In the genomic region with DNA sequence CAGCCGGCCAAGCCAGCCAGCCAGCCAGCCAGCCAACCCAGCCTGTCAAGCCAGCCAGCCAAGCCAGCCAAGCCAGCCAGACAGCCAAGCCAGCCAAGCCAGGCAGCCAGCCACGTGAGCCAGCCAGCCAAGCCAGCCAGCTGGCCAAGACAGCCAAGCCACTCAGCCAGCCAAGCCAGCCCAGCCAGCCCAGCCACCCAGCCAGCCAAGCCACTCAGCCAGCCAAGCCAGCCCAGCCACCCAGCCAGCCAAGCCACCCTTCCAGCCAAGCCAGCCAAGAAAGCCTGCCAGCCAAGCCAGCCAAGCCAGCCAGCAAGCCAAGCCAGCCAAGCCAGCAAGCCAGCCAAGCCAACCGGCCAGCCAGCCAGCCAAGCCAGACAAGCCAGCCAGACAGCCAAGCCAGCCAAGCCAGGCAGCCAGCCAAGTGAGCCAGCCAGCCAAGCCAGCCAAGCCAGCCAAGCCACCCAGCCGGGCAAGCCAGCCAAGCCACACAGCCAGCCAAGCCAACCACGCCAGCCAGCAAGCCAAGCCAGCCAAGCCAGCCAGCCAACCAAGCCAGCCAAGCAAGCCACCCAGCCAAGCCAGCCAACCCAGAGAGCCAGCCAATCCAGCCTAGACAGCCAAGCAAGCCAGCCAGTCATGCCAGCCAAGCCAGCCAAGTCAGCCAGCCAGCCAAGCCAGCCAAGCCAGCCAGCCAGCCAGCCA, we compare ENCODE assay signal across 10 cellular contexts.
DNase-seq lines count a peak whose midpoint lies in the region; ATAC-seq and TF ChIP-seq lines count a peak whose summit lies in the region.
"Had no signal": no experiment of that assay in that cellular context is flagged by ENCODE, and none has a peak within 500 bp of the region (broad histone marks: within the 10 kb centered on the region; RNA-seq: fewer than 3 reads in every experiment).

No MANE protein-coding gene starts in this region.

- no peak overlapping the region for H3K4me3 ChIP-seq in coronary artery
- no peak overlapping the region for H3K4me3 ChIP-seq in mucosa of descending colon

- intact Hi-C loops in mucosa of descending colon (cut with DNase I, micrococcal nuclease): no loop called here

- no peaks in the 10 kb centered on the region for H3K4me1 ChIP-seq in mucosa of descending colon (ENCODE audit: low read depth)

- DNase-seq in stimulated activated CD4-positive, alpha-beta T cell treated with anti-CD3 and anti-CD28 coated beads, Interleukin-4, amount 100 ng/mL, for 24 hours: peak; percentile 66
- DNase-seq in stimulated activated CD4-positive, alpha-beta T cell treated with anti-CD3 and anti-CD28 coated beads, Interleukin-1b, Interleukin-23, amount 100 ng/mL, for 48 hours: no peak
- peak; percentile 96 for DNase-seq in coronary artery (ENCODE audit: low spot score)
- peak in 2 of 3 donors; percentile 76 to 94 for DNase-seq in mucosa of descending colon
- no peak for DNase-seq in NCI-H1694 (lab: John Stamatoyannopoulos, UW)
- no peak for DNase-seq in NCI-H524 treated with DMSO at 0.1 percent for 48 hours (lab: John Stamatoyannopoulos, UW)

- no peaks in the 10 kb centered on the region for H3K36me3 ChIP-seq in mucosa of descending colon (ENCODE audit: low read depth)

- peak; percentile 45 for ATAC-seq in mucosa of descending colon
- ATAC-seq in HG03196 (IDR thresholded peaks at IDR 0.05; ENCODE audit: unreplicated experiment): no peak
- no peak for ATAC-seq in HG03354 (IDR thresholded peaks at IDR 0.05; ENCODE audit: poor library complexity, severe bottlenecking, unreplicated experiment)

- H3K27ac ChIP-seq in coronary artery: no peak overlapping the region
- H3K27ac ChIP-seq: C4-2B, HL-60 had no signal

- peaks cover 73% of the 10 kb centered on the region for H3K9me3 ChIP-seq in mucosa of descending colon

- TF ChIP-seq CTCF in coronary artery (IDR thresholded peaks at IDR 0.05): no peak
- no peak for TF ChIP-seq CTCF in mucosa of descending colon (IDR thresholded peaks at IDR 0.05)

Comparison
In these comparisons a context has a peak if more than half of its experiments do, and no peak if none do; other contexts are left out.
1. DNase-seq: peak in stimulated activated CD4-positive, alpha-beta T cell treated with anti-CD3 and anti-CD28 coated beads, Interleukin-4, amount 100 ng/mL, for 24 hours (single experiment), coronary artery (single experiment) and mucosa of descending colon (2 of 3); none in stimulated activated CD4-positive, alpha-beta T cell treated with anti-CD3 and anti-CD28 coated beads, Interleukin-1b, Interleukin-23, amount 100 ng/mL, for 48 hours (single experiment), NCI-H1694 (single experiment) and NCI-H524 treated with DMSO at 0.1 percent for 48 hours (single experiment).